ENCODE assay signal across 8 cellular contexts in the genomic region with DNA sequence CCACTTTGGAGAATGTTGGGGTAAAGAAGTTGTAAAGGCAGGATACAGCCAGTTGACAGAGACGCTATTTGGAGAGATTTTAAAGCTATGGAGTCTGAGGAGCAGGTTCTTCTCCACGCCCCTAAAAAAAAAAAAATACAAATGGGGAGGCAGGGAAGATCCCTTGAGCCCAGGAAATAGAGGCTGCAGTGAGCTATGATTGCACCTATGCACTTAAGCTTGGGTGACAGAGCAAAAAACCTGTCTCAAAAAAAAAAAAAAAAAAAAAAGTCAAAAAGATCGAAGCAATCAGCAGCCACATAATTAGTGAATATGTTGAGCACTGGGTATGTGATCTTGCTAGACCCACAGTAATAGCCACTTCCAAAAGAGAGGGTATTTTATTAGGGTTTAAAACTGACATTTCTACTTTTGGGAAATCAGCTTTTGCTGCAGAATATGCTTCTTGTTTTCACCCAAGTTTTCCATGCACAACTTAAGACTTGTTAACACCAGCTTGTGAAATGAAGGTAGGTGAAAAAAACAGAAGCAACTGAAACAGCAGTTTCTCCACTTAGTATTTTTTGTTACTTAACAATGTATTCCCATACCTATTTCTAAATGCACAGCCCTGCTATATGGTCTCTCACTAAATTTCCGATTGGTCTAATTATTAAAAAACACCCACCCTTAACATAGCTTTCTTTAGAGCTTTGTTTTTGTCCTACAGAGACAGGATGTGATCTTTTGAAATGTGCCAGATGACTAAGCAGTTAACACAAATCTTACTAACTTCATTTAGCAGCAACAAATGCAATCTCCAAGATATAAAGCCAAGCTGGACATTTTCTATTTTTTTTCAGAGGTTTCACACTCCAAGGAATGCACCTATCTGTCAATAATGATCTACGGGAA. TPM values are rescaled to one million over a fixed set of nuclear protein-coding genes. Genes with fewer than 3 reads are reported as not detected.
DNase-seq lines count a peak whose midpoint lies in the region; ATAC-seq, FAIRE-seq and TF ChIP-seq lines count a peak whose summit lies in the region.

No MANE protein-coding gene starts in this region.

- peaks cover 2 to 10% of the 10 kb centered on the region in 2 donors for H3K4me1 ChIP-seq in neuronal stem cell (ENCODE audit: control insufficient read depth in 2 of 2, insufficient read depth in 1 of 2, low read depth in 1 of 2, low read length in 2 of 2)
- H3K4me1 ChIP-seq in foreskin keratinocyte, result peaks cover 21% of the 10 kb centered on the region

- H3K27ac ChIP-seq in caudate nucleus (ENCODE audit: low read depth, low read length) (peak overlapping the region; percentile 36), neuronal stem cell (replicated peaks; ENCODE audit: low read length) (peak overlapping the region; percentile 59), foreskin keratinocyte (no peak overlapping the region)

- no peak overlapping the region for H3K14ac ChIP-seq in neuronal stem cell (ENCODE audit: low read length)

- no peak overlapping the region for H3K4me2 ChIP-seq in neuronal stem cell (ENCODE audit: insufficient read depth, low read length, poor library complexity, severe bottlenecking)

- H4K91ac ChIP-seq in neuronal stem cell (ENCODE audit: low read depth, low read length, poor library complexity), result no peak overlapping the region

- H3K4ac ChIP-seq in neuronal stem cell (ENCODE audit: low read length), result no peak overlapping the region

- H3K18ac ChIP-seq in neuronal stem cell (ENCODE audit: low read length), result no peak overlapping the region

- DNase-seq in MV-4-11 (lab: John Stamatoyannopoulos, UW) (peak; percentile 42), caudate nucleus (lab: John Stamatoyannopoulos, UW) (no peak), neuronal stem cell (ENCODE audit: low spot score) (no peak), NCI-H524 (lab: John Stamatoyannopoulos, UW) (no peak), foreskin keratinocyte (no peak)

- H2BK15ac ChIP-seq in neuronal stem cell (ENCODE audit: low read length), result no peak overlapping the region

- peaks cover 6% of the 10 kb centered on the region for H3K79me1 ChIP-seq in neuronal stem cell (ENCODE audit: low read depth, low read length)

- FAIRE-seq in G401.6 (lab: Jason Lieb, UNC), result peak; percentile 68

- whole genome bisulfite sequencing in neuronal stem cell (ENCODE audit: extremely low coverage in 2 of 2, insufficient read length in 2 of 2, insufficient replicate concordance in 1 of 2), 2 donors, result no CpG with 5 or more reads among the region's 5 CpGs

- H3K4me3 ChIP-seq in neuronal stem cell (ENCODE audit: low read length in 2 of 2), result no peak overlapping the region

- no peak for TF ChIP-seq CTCF in foreskin keratinocyte (conservative IDR thresholded peaks at IDR 0.05)

- H3K36me3 ChIP-seq in neuronal stem cell (replicated peaks in 1 of 2; ENCODE audit: control insufficient read depth in 2 of 2, insufficient read depth in 2 of 2, low read length in 2 of 2), result peaks cover 5 to 53% of the 10 kb centered on the region in 2 donors

- H3K9me3 ChIP-seq in neuronal stem cell (replicated peaks in 1 of 2; ENCODE audit: control insufficient read depth in 2 of 2, insufficient read depth in 1 of 2, low read depth in 1 of 2, low read length in 2 of 2), result no peaks in the 10 kb centered on the region

- no peak overlapping the region for H2BK5ac ChIP-seq in neuronal stem cell (ENCODE audit: low read length)

- H3K9ac ChIP-seq in neuronal stem cell (ENCODE audit: low read depth, low read length, poor library complexity), result no peak overlapping the region

- no peak overlapping the region for H4K8ac ChIP-seq in neuronal stem cell (ENCODE audit: low read depth, low read length)

- H2AFZ ChIP-seq in neuronal stem cell (ENCODE audit: low read length), result no peak overlapping the region

- H3K27me3 ChIP-seq in neuronal stem cell (ENCODE audit: control insufficient read depth in 3 of 3, insufficient read depth in 3 of 3, low read depth in 1 of 3, low read length in 3 of 3) (no peaks in the 10 kb centered on the region), foreskin keratinocyte (no peaks in the 10 kb centered on the region)

- ATAC-seq in foreskin keratinocyte, result no peak
- no peak for ATAC-seq in HG03097 (IDR thresholded peaks at IDR 0.05; ENCODE audit: low FRiP score, unreplicated experiment)
- no peak for ATAC-seq in HG02938 (IDR thresholded peaks at IDR 0.05; ENCODE audit: unreplicated experiment)

- H3K23ac ChIP-seq in neuronal stem cell (ENCODE audit: low read depth, low read length, poor library complexity), result no peak overlapping the region

- no peak overlapping the region for H2BK120ac ChIP-seq in neuronal stem cell (ENCODE audit: low read depth, low read length)

- H2BK12ac ChIP-seq in neuronal stem cell (ENCODE audit: low read length), result no peak overlapping the region

- no peak overlapping the region for H2AK5ac ChIP-seq in neuronal stem cell (ENCODE audit: low read depth, low read length)

RNA-seq across cellular contexts. Expression of gene ARL6IP1, which starts 2.5 kb away (rescaled TPM):
- 499 TPM for polyA plus RNA-seq in neuronal stem cell (2013, experiment 1 of 2)
- polyA plus RNA-seq in neuronal stem cell (2013, experiment 2 of 2), result 508 TPM
- 120 and 149 TPM in 2 replicates for total RNA-seq in foreskin keratinocyte
- polyA plus RNA-seq in foreskin keratinocyte, result 56.6 and 80.2 TPM in 2 replicates

RNA-seq across cellular contexts. Expression of gene RPS15A, which starts 13.7 kb away (rescaled TPM):
- 6,180 TPM for polyA plus RNA-seq in neuronal stem cell (2013, experiment 1 of 2)
- 6,468 TPM for polyA plus RNA-seq in neuronal stem cell (2013, experiment 2 of 2)
- 1,845 and 1,875 TPM in 2 replicates for total RNA-seq in foreskin keratinocyte
- polyA plus RNA-seq in foreskin keratinocyte, result 2,705 and 2,818 TPM in 2 replicates
